In the genomic region with DNA sequence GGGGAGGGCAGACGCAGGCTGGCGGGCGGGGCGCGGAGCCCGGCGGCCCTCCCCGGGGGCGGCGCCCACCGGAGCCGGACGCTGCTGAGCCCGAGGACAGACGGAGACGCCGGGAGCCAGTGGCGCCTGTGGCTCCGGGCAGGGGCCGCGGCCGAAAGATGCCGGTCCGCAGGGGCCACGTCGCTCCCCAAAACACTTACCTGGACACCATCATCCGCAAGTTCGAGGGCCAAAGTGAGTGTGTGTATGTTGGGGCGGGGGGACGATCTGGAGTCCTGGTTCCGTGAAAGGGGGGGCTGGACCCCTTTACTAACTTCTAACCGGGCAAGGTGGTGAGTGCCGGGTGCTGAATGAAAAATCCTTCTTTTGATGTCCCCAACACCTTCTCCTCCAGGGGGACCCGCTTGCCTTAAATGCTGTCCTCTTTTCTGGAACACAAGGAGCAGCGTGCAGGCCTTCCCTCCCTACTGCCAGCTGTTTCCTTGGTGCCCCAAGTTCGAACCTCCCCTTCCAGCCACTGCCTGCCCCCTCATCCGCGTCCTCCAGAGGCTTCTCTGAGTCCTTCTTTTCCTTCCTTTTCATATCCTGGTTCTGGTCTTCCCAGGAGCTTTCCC, we compare ENCODE assay signal across 11 cellular contexts. TPM values are rescaled to one million over a fixed set of nuclear protein-coding genes. Genes with fewer than 3 reads are reported as not detected.
DNase-seq lines count a peak whose midpoint lies in the region; ATAC-seq and TF ChIP-seq lines count a peak whose summit lies in the region.
"Had no signal": no experiment of that assay in that cellular context is flagged by ENCODE, and none has a peak within 500 bp of the region (broad histone marks: within the 10 kb centered on the region; RNA-seq: fewer than 3 reads in every experiment).

A gene with protein sequence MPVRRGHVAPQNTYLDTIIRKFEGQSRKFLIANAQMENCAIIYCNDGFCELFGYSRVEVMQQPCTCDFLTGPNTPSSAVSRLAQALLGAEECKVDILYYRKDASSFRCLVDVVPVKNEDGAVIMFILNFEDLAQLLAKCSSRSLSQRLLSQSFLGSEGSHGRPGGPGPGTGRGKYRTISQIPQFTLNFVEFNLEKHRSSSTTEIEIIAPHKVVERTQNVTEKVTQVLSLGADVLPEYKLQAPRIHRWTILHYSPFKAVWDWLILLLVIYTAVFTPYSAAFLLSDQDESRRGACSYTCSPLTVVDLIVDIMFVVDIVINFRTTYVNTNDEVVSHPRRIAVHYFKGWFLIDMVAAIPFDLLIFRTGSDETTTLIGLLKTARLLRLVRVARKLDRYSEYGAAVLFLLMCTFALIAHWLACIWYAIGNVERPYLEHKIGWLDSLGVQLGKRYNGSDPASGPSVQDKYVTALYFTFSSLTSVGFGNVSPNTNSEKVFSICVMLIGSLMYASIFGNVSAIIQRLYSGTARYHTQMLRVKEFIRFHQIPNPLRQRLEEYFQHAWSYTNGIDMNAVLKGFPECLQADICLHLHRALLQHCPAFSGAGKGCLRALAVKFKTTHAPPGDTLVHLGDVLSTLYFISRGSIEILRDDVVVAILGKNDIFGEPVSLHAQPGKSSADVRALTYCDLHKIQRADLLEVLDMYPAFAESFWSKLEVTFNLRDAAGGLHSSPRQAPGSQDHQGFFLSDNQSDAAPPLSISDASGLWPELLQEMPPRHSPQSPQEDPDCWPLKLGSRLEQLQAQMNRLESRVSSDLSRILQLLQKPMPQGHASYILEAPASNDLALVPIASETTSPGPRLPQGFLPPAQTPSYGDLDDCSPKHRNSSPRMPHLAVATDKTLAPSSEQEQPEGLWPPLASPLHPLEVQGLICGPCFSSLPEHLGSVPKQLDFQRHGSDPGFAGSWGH (plus strand): TSS at position 103 of the 614 bp plus-strand sequence. CDS start 56 bp downstream, at position 159.

- H3K79me2 ChIP-seq in MM.1S (ENCODE audit: low read length) = no peaks in the 10 kb centered on the region
- no peaks in the 10 kb centered on the region for H3K79me2 ChIP-seq in parathyroid adenoma

- H3K4me3 ChIP-seq in MM.1S (ENCODE audit: low read length) (no peak within 1 kb of the TSS), epithelial cell of proximal tubule (ENCODE audit: low read depth, low read length) (peak within 1 kb of the TSS; percentile 31), parathyroid adenoma (ENCODE audit: low read depth, low read length) (no peak within 1 kb of the TSS)
- H3K4me3 ChIP-seq: psoas muscle had no signal

- no peak within 1 kb of the TSS for H3K9ac ChIP-seq in MM.1S (ENCODE audit: low read length)
- H3K9ac ChIP-seq in parathyroid adenoma = no peak within 1 kb of the TSS

- no peaks in the 10 kb centered on the region for H3K9me3 ChIP-seq in MM.1S (replicated peaks; ENCODE audit: insufficient read depth, low read length)
- H3K9me3 ChIP-seq in parathyroid adenoma (ENCODE audit: control insufficient read depth, low read length) = no peaks in the 10 kb centered on the region
- H3K9me3 ChIP-seq: psoas muscle had no signal

- peaks cover 32% of the 10 kb centered on the region for H3K27me3 ChIP-seq in MM.1S (replicated peaks; ENCODE audit: insufficient read depth, low read length)
- no peaks in the 10 kb centered on the region for H3K27me3 ChIP-seq in parathyroid adenoma (ENCODE audit: control insufficient read depth, insufficient read depth, low read length)

- DNase-seq in DMS 273 (lab: John Stamatoyannopoulos, UW; ENCODE audit: unreplicated experiment) = peak; percentile 41
- no peak for DNase-seq in DMS 273 treated with DMSO at 0.1 percent for 48 hours (lab: John Stamatoyannopoulos, UW)
- DNase-seq in MM.1S = no peak
- DNase-seq in epithelial cell of proximal tubule (ENCODE audit: low read depth) = no peak
- DNase-seq in islet precursor cell = no peak
- DNase-seq in activated CD4-positive, CD25-positive, alpha-beta regulatory T cell (lab: John Stamatoyannopoulos, UW) = no peak

- H3K4me2 ChIP-seq in MM.1S (ENCODE audit: low read depth, low read length) = peak within 1 kb of the TSS; percentile 22; the same call in 1 of the 2 replicates
- H3K4me2 ChIP-seq in parathyroid adenoma (ENCODE audit: low read length) = no peak within 1 kb of the TSS

- H4K20me1 ChIP-seq in MM.1S (ENCODE audit: insufficient read depth, low read length) = no peaks in the 10 kb centered on the region

- H3K36me3 ChIP-seq in MM.1S (replicated peaks; ENCODE audit: insufficient read depth, low read length) = no peaks in the 10 kb centered on the region
- H3K36me3 ChIP-seq in parathyroid adenoma (ENCODE audit: control insufficient read depth, insufficient read depth, low read length) = no peaks in the 10 kb centered on the region

- no peaks in the 10 kb centered on the region for H3K9me2 ChIP-seq in MM.1S (replicated peaks; ENCODE audit: insufficient read depth, low read length)

- no peaks in the 10 kb centered on the region for H3K4me1 ChIP-seq in MM.1S (ENCODE audit: low read length)
- H3K4me1 ChIP-seq in parathyroid adenoma = no peaks in the 10 kb centered on the region
- H3K4me1 ChIP-seq: psoas muscle had no signal

- no peaks in the 10 kb centered on the region for H3F3A ChIP-seq in MM.1S (ENCODE audit: insufficient read depth, low read length)

- H2AFZ ChIP-seq in MM.1S (ENCODE audit: low read length) (no peak within 1 kb of the TSS), parathyroid adenoma (peak within 1 kb of the TSS; percentile 68)

- no peak within 1 kb of the TSS for H3K27ac ChIP-seq in MM.1S (ENCODE audit: low read length)
- no peak within 1 kb of the TSS for H3K27ac ChIP-seq in parathyroid adenoma
- H3K27ac ChIP-seq: psoas muscle had no signal

- TF ChIP-seq CTCF in MM.1S (IDR thresholded peaks at IDR 0.05; ENCODE audit: low read length) = no peak
- no peak for TF ChIP-seq CTCF in epithelial cell of proximal tubule (conservative IDR thresholded peaks at IDR 0.05; ENCODE audit: low read depth, low read length)
- TF ChIP-seq CTCF in parathyroid adenoma (IDR thresholded peaks at IDR 0.05) = peak; percentile 8

- ATAC-seq in GM19452 (IDR thresholded peaks at IDR 0.05; ENCODE audit: unreplicated experiment) = no peak

RNA-seq across cellular contexts. Expression of the gene that starts here (rescaled TPM):
- total RNA-seq in epithelial cell of proximal tubule = not detected in 2 replicates
- total RNA-seq: glomerular endothelial cell, psoas muscle, RPMI7951 had no signal
